ENCODE assay signal across 17 cellular contexts in the genomic region with DNA sequence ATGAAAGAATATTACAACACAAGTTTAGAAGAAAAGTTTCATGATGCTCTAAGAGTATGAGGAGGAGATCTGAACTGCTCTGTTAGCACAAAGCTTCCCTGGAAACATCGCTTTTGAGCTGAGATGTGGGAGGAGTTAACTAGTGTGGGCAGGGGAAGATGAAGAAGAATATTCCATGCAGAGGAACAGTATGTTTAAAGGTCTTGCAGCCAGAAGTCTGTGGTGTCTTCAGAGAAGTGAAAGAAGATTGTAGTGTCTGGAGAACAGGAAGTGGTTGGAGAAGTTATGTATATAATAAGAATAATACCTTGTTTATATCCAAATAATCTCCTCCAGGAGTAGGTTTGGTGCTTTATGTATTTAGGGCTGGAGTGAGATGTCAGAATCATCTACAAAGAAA.
"Had no signal": no experiment of that assay in that cellular context is flagged by ENCODE, and none has a peak within 500 bp of the region (broad histone marks: within the 10 kb centered on the region; RNA-seq: fewer than 3 reads in every experiment).

No MANE protein-coding gene starts in this region.

- FAIRE-seq: kidney, small intestine, TTC549 had no signal

- H3K27me3 Mint-ChIP-seq: activated B cell treated with CpG ODN at 0.5 μM for 24 hours; stimulated activated naive B cell treated with anti-CD40 and anti-IgM and Interleukin-4, amounts not matched to agents 10 μg/mL and 1 μg/mL and 100 μg/mL, for 72 hours; T-helper 17 cell had no signal

- H3K27ac ChIP-seq: cardiac muscle cell, coronary artery, gastrocnemius medialis had no signal

- H3K4me1 ChIP-seq: gastrocnemius medialis had no signal

- H3K36me3 ChIP-seq: cardiac muscle cell, gastrocnemius medialis had no signal

- H3K4me3 ChIP-seq: cardiac muscle cell, coronary artery, gastrocnemius medialis had no signal

- H3K27ac Mint-ChIP-seq: activated B cell treated with CpG ODN at 0.5 μM for 24 hours; activated T-cell treated with anti-CD3 and anti-CD28 coated beads, Interleukin-2, amount 50 U/mL, for 72 hours; stimulated activated naive B cell treated with anti-CD40 and anti-IgM and Interleukin-4, amounts not matched to agents 10 μg/mL and 1 μg/mL and 100 μg/mL, for 72 hours; T-helper 17 cell; type B pancreatic cell had no signal

- H3K4me1 Mint-ChIP-seq: activated B cell treated with CpG ODN at 0.5 μM for 24 hours; stimulated activated naive B cell treated with anti-CD40 and anti-IgM and Interleukin-4, amounts not matched to agents 10 μg/mL and 1 μg/mL and 100 μg/mL, for 72 hours; T-helper 17 cell had no signal

- H3K9me3 ChIP-seq: gastrocnemius medialis, SK-N-SH had no signal

- H3K36me3 Mint-ChIP-seq: stimulated activated naive B cell treated with anti-CD40 and anti-IgM and Interleukin-4, amounts not matched to agents 10 μg/mL and 1 μg/mL and 100 μg/mL, for 72 hours; type B pancreatic cell had no signal

- H3K4me3 Mint-ChIP-seq: activated B cell treated with CpG ODN at 0.5 μM for 24 hours; activated T-cell treated with anti-CD3 and anti-CD28 coated beads, Interleukin-2, amount 50 U/mL, for 72 hours; stimulated activated naive B cell treated with anti-CD40 and anti-IgM and Interleukin-4, amounts not matched to agents 10 μg/mL and 1 μg/mL and 100 μg/mL, for 72 hours; type B pancreatic cell had no signal

- H3K9me3 Mint-ChIP-seq: activated B cell treated with CpG ODN at 0.5 μM for 24 hours; activated T-cell treated with anti-CD3 and anti-CD28 coated beads, Interleukin-2, amount 50 U/mL, for 72 hours; stimulated activated naive B cell treated with anti-CD40 and anti-IgM and Interleukin-4, amounts not matched to agents 10 μg/mL and 1 μg/mL and 100 μg/mL, for 72 hours; type B pancreatic cell had no signal

- H3K27me3 ChIP-seq: cardiac muscle cell, gastrocnemius medialis had no signal

- DNase-seq: activated B cell treated with CpG ODN at 0.5 μM for 24 hours; activated CD4-positive, alpha-beta T cell treated with anti-CD3 and anti-CD28 coated beads, Interleukin-2, amount 50 U/mL, for 4 hours; activated CD8-positive, alpha-beta memory T cell treated with anti-CD3 and anti-CD28 coated beads, Interleukin-2, amount 50 U/mL, for 4 hours; activated T-cell treated with anti-CD3 and anti-CD28 coated beads, Interleukin-2, amount 50 U/mL, for 72 hours; effector CD8-positive, alpha-beta T cell; gastrocnemius medialis; kidney; left ventricle myocardium superior; posterior cingulate gyrus; SK-N-SH; small intestine; stimulated activated naive B cell treated with anti-CD40 and anti-IgM and Interleukin-4, amounts not matched to agents 10 μg/mL and 1 μg/mL and 100 μg/mL, for 72 hours; T-helper 17 cell had no signal

- ATAC-seq: gastrocnemius medialis; left ventricle myocardium superior; stimulated activated naive B cell treated with anti-CD40 and anti-IgM and Interleukin-4, amounts not matched to agents 10 μg/mL and 1 μg/mL and 100 μg/mL, for 72 hours; T-helper 17 cell had no signal
